Comparison of ENCODE assay signal across 1 cellular context in genomic region chr17:76297436-76297835, GRCh38.
TF ChIP-seq lines count a peak whose summit lies in the region.

No MANE protein-coding gene starts in this region.

TF ChIP-seq in IMR-90, 13 proteins besides CTCF, POLR2A, EP300 and RAD21:
- TF ChIP-seq CEBPB (IDR thresholded peaks at IDR 0.05; ENCODE audit: low read depth, low read length): no peak
- TF ChIP-seq FOS (IDR thresholded peaks at IDR 0.05; ENCODE audit: low read depth, low read length): no peak
- no peak for TF ChIP-seq SMC3 (IDR thresholded peaks at IDR 0.05; ENCODE audit: low read depth, low read length)
- TF ChIP-seq BHLHE40 (IDR thresholded peaks at IDR 0.05; ENCODE audit: low read depth, low read length): no peak
- no peak for TF ChIP-seq MAZ (IDR thresholded peaks at IDR 0.05; ENCODE audit: borderline replicate concordance, low read depth, low read length)
- no peak for TF ChIP-seq USF2 (IDR thresholded peaks at IDR 0.05; ENCODE audit: low read depth, low read length)
- TF ChIP-seq ELK1 (IDR thresholded peaks at IDR 0.05; ENCODE audit: borderline replicate concordance, low read depth, low read length): no peak
- no peak for TF ChIP-seq MXI1 (IDR thresholded peaks at IDR 0.05; ENCODE audit: borderline replicate concordance, low read depth, low read length)
- no peak for TF ChIP-seq RCOR1 (IDR thresholded peaks at IDR 0.05; ENCODE audit: insufficient replicate concordance, low read length)
- TF ChIP-seq NFE2L2 (IDR thresholded peaks at IDR 0.05; ENCODE audit: low read depth, low read length): no peak
